1 cellular context compared by ENCODE assay signal in genomic region chr11:209275-210121, GRCh38.
A peak's percentile ranks its signal among the peaks of the same experiment; 100 is the strongest.
TF ChIP-seq lines count a peak whose summit lies in the region.

No MANE protein-coding gene starts in this region.

TF ChIP-seq in GM12878, 131 proteins besides CTCF, POLR2A, EP300 and RAD21:
- TF ChIP-seq NKRF (conservative IDR thresholded peaks at IDR 0.05) (0 out of 2 replicates have a peak, but pooled peaks have one; percentile 24), BCL3 (IDR thresholded peaks at IDR 0.05; ENCODE audit: borderline replicate concordance, insufficient read depth, low read depth, low read length, poor library complexity, severe bottlenecking) (no peak), EZH2 (IDR thresholded peaks at IDR 0.05; ENCODE audit: borderline replicate concordance, control insufficient read depth, low read depth, low read length) (no peak), MEF2B (IDR thresholded peaks at IDR 0.05; ENCODE audit: partially characterized antibody, poor library complexity, severe bottlenecking) (peak; percentile 13), ZBTB33 (IDR thresholded peaks at IDR 0.05) (peak; percentile 56; the same call in 1 of the 2 replicates), SPI1 (IDR thresholded peaks at IDR 0.05; ENCODE audit: borderline replicate concordance, insufficient read depth, low read depth, low read length) (no peak)
